Comparison of ENCODE assay signal across 10 cellular contexts in genomic region chr22:45302047-45302446, GRCh38. TPM values are rescaled to one million over a fixed set of nuclear protein-coding genes. Genes with fewer than 3 reads are reported as not detected.
DNase-seq lines count a peak whose midpoint lies in the region; ATAC-seq, FAIRE-seq and TF ChIP-seq lines count a peak whose summit lies in the region.
"Had no signal": no experiment of that assay in that cellular context is flagged by ENCODE, and none has a peak within 500 bp of the region (broad histone marks: within the 10 kb centered on the region; RNA-seq: fewer than 3 reads in every experiment).

No MANE protein-coding gene starts in this region.

- DNase-seq in DMS53 treated with DMSO at 0.1 percent for 48 hours (lab: John Stamatoyannopoulos, UW; ENCODE audit: unreplicated experiment), result peak; percentile 81
- peak; percentile 49 for DNase-seq in NB4 (ENCODE audit: low read depth)
- peak; percentile 55 for DNase-seq in astrocyte of the hippocampus (ENCODE audit: low read depth, low spot score)
- no peak for DNase-seq in pancreas
- no peak for DNase-seq in tibial artery
- no peak for DNase-seq in DMS79 treated with DMSO at 0.1 percent for 48 hours (lab: John Stamatoyannopoulos, UW)
- DNase-seq in nucleus accumbens (lab: John Stamatoyannopoulos, UW), result no peak
- no peak for DNase-seq in CD8-positive, alpha-beta memory T cell
- DNase-seq: adrenal gland, NCI-H1092 had no signal

- H3K9me3 Mint-ChIP-seq in CD8-positive, alpha-beta memory T cell, result no peaks in the 10 kb centered on the region

- no peak overlapping the region for H3K4me3 ChIP-seq in NB4 (ENCODE audit: low read depth, low read length)
- H3K4me3 ChIP-seq in pancreas, result no peak overlapping the region
- H3K4me3 ChIP-seq in tibial artery, result no peak overlapping the region
- H3K4me3 ChIP-seq in CD8-positive, alpha-beta memory T cell (ENCODE audit: low read length), result no peak overlapping the region
- H3K4me3 ChIP-seq: adrenal gland had no signal

- no peak overlapping the region for H3K27ac ChIP-seq in pancreas
- H3K27ac ChIP-seq in tibial artery, result no peak overlapping the region
- no peak overlapping the region for H3K27ac ChIP-seq in CD8-positive, alpha-beta memory T cell (ENCODE audit: low read depth, low read length)
- H3K27ac ChIP-seq: adrenal gland had no signal

- WGBS in pancreas, 2 donors, result 53 to 75% methylated on average over 8 of the region's 8 CpGs

- no peaks in the 10 kb centered on the region for H3K27me3 Mint-ChIP-seq in CD8-positive, alpha-beta memory T cell

- H3K4me1 ChIP-seq in pancreas (no peaks in the 10 kb centered on the region), tibial artery (no peaks in the 10 kb centered on the region)
- peaks cover 5% of the 10 kb centered on the region for H3K4me1 ChIP-seq in CD8-positive, alpha-beta memory T cell (ENCODE audit: insufficient read depth, low read length)
- H3K4me1 ChIP-seq: adrenal gland had no signal

- H3K36me3 Mint-ChIP-seq in CD8-positive, alpha-beta memory T cell, result no peaks in the 10 kb centered on the region

- H3K36me3 ChIP-seq in pancreas (no peaks in the 10 kb centered on the region), tibial artery (no peaks in the 10 kb centered on the region)
- no peaks in the 10 kb centered on the region for H3K36me3 ChIP-seq in CD8-positive, alpha-beta memory T cell (ENCODE audit: insufficient read depth, low read length)
- H3K36me3 ChIP-seq: adrenal gland had no signal

- H3K27ac Mint-ChIP-seq in CD8-positive, alpha-beta memory T cell, result no peak overlapping the region

- no peak for TF ChIP-seq CTCF in NB4 (IDR thresholded peaks at IDR 0.05; ENCODE audit: low read depth, low read length)
- TF ChIP-seq CTCF in pancreas (IDR thresholded peaks at IDR 0.05), result no peak
- no peak for TF ChIP-seq CTCF in tibial artery (IDR thresholded peaks at IDR 0.05)

- CTCF ChIA-PET in CD8-positive, alpha-beta memory T cell (lab: Charles Lee), result no interaction called here

- H3K4me3 Mint-ChIP-seq in CD8-positive, alpha-beta memory T cell, result no peak overlapping the region

- POLR2A ChIA-PET in CD8-positive, alpha-beta memory T cell (lab: Charles Lee), result no interaction called here

- intact Hi-C loops in pancreas (cut with DNase I) (no loop called here), tibial artery (cut with DNase I; ENCODE audit: low total_unique reads) (no loop called here)

- ATAC-seq in pancreas, result peak in 3 of 4 donors; percentile 71 to 90 (median 80)

- no peak for FAIRE-seq in pancreas (lab: Jason Lieb, UNC)

- H3K9me3 ChIP-seq in pancreas (no peaks in the 10 kb centered on the region), tibial artery (no peaks in the 10 kb centered on the region)
- no peaks in the 10 kb centered on the region for H3K9me3 ChIP-seq in CD8-positive, alpha-beta memory T cell (ENCODE audit: low read length)
- H3K9me3 ChIP-seq: adrenal gland had no signal

- H3K4me1 Mint-ChIP-seq in CD8-positive, alpha-beta memory T cell, result peaks cover under 1 to 2% (median 1%) of the 10 kb centered on the region in 3 donors

- TF ChIP-seq POLR2A in NB4 (IDR thresholded peaks at IDR 0.05; ENCODE audit: extremely low read depth, insufficient read length), result no peak

- H3K27me3 ChIP-seq in pancreas (no peaks in the 10 kb centered on the region), tibial artery (no peaks in the 10 kb centered on the region)
- H3K27me3 ChIP-seq in CD8-positive, alpha-beta memory T cell (ENCODE audit: insufficient read depth, low read length, poor library complexity, severe bottlenecking), result no peaks in the 10 kb centered on the region
- H3K27me3 ChIP-seq: adrenal gland had no signal

RNA-seq across cellular contexts. Expression of gene FAM118A, which starts 7.7 kb away (rescaled TPM):
- total RNA-seq in pancreas, result 10 to 100 TPM in 2 of 6 donors, 1 to 10 TPM in 4; 7.1 to 25.4 (median 8.2) TPM
- polyA plus RNA-seq in pancreas, result 100 to 1,000 TPM in 1 of 2 donors, 10 to 100 TPM in 1; 19.0 to 127 TPM
- total RNA-seq in CD8-positive, alpha-beta memory T cell, result 10 to 100 TPM; 28.1 to 28.4 TPM
- polyA plus RNA-seq in CD8-positive, alpha-beta memory T cell, result 27.8 TPM

RNA-seq across cellular contexts. Expression of gene UPK3A, which starts 17.3 kb away (rescaled TPM):
- total RNA-seq in pancreas, result not detected
- polyA plus RNA-seq in pancreas, result under 1 TPM in 1 of 2 donors, not detected in 1; 0.21 TPM
- not detected for total RNA-seq in CD8-positive, alpha-beta memory T cell
- not detected for polyA plus RNA-seq in CD8-positive, alpha-beta memory T cell
- total RNA-seq: adrenal gland had no signal

Comparison
In these comparisons a context has a peak if more than half of its experiments do, and no peak if none do; other contexts are left out.
1. DNase-seq: peak in DMS53 treated with DMSO at 0.1 percent for 48 hours (single experiment), NB4 (single experiment) and astrocyte of the hippocampus (single experiment); none in pancreas (0 of 6), tibial artery (0 of 2), DMS79 treated with DMSO at 0.1 percent for 48 hours (single experiment), nucleus accumbens (0 of 56) and CD8-positive, alpha-beta memory T cell (0 of 5).